ENCODE assay signal across 18 cellular contexts in the genomic region with DNA sequence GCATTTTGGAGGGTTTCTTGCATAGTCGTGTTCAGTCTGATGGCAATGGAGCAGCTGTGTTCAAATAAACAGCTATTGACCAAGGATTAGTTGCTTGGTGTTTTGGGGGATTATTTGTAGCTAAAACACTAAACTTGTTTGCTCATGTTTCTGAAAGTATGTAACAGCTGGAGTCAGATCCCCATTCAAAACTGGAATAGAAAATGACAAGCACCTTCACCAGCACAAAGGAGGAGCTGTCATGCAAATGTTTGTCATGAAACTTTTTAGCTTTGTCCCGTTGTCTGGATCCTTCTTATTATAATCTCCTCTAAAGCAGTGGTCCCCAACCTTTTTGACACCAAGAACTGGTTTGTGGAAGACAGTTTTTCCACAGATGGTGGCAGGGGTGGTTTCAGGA.
DNase-seq lines count a peak whose midpoint lies in the region; ATAC-seq lines count a peak whose summit lies in the region.
"Had no signal": no experiment of that assay in that cellular context is flagged by ENCODE, and none has a peak within 500 bp of the region (broad histone marks: within the 10 kb centered on the region; RNA-seq: fewer than 3 reads in every experiment).

No MANE protein-coding gene starts in this region.

- DNase-seq in midbrain (lab: John Stamatoyannopoulos, UW): no peak
- DNase-seq in activated CD4-positive, alpha-beta memory T cell treated with anti-CD3 and anti-CD28 coated beads for 36 hours: no peak
- DNase-seq in foreskin melanocyte: no peak
- no peak for DNase-seq in stimulated activated naive CD4-positive, alpha-beta T cell treated with Interleukin-2 at 50 U/mL for 16 hours (lab: John Stamatoyannopoulos, UW)
- DNase-seq: CD4-positive, alpha-beta T cell; NCI-H1092; NCI-H1417 treated with DMSO at 0.1 percent for 48 hours; NCI-H1694 treated with DMSO at 0.1 percent for 48 hours; NCI-H2081; NCI-H2227 treated with DMSO at 0.1 percent for 48 hours; NCI-H69; Peyer's patch; SHP77 treated with DMSO at 0.1 percent for 48 hours; SW 1271 had no signal

- POLR2A ChIA-PET in activated CD4-positive, alpha-beta memory T cell treated with anti-CD3 and anti-CD28 coated beads for 36 hours (lab: Charles Lee): no interaction called here

- no peaks in the 10 kb centered on the region for H3K36me3 Mint-ChIP-seq in activated CD4-positive, alpha-beta memory T cell treated with anti-CD3 and anti-CD28 coated beads for 36 hours

- CTCF ChIA-PET in activated CD4-positive, alpha-beta memory T cell treated with anti-CD3 and anti-CD28 coated beads for 36 hours (lab: Charles Lee): interaction anchor here (1.0 kb wide), 1 partner anchor 327 kb away, joined by 9 read pairs; no protein-coding TSS in a partner anchor

- H3K4me1 Mint-ChIP-seq in activated CD4-positive, alpha-beta memory T cell treated with anti-CD3 and anti-CD28 coated beads for 36 hours (ENCODE audit: low read depth): peaks cover 31% of the 10 kb centered on the region

- no peaks in the 10 kb centered on the region for H3K27me3 Mint-ChIP-seq in activated CD4-positive, alpha-beta memory T cell treated with anti-CD3 and anti-CD28 coated beads for 36 hours
- H3K27me3 Mint-ChIP-seq: CD4-positive, alpha-beta T cell had no signal

- no peaks in the 10 kb centered on the region for H3K9me3 Mint-ChIP-seq in activated CD4-positive, alpha-beta memory T cell treated with anti-CD3 and anti-CD28 coated beads for 36 hours

- H3K4me3 Mint-ChIP-seq in activated CD4-positive, alpha-beta memory T cell treated with anti-CD3 and anti-CD28 coated beads for 36 hours: no peak overlapping the region
- H3K4me3 Mint-ChIP-seq: CD4-positive, alpha-beta T cell; T-helper 1 cell treated with Interleukin-12 subunit alpha and Interleukin-12 subunit beta and Interleukin-4 antibody, amounts not matched to agents 30 μg/mL and 1 μg/mL, for 36 hours had no signal

- H3K27ac Mint-ChIP-seq in activated CD4-positive, alpha-beta memory T cell treated with anti-CD3 and anti-CD28 coated beads for 36 hours: no peak overlapping the region
- H3K27ac Mint-ChIP-seq: CD4-positive, alpha-beta T cell; T-helper 1 cell treated with Interleukin-12 subunit alpha and Interleukin-12 subunit beta and Interleukin-4 antibody, amounts not matched to agents 30 μg/mL and 1 μg/mL, for 36 hours had no signal

- intact Hi-C loops in activated CD4-positive, alpha-beta memory T cell treated with anti-CD3 and anti-CD28 coated beads for 36 hours (cut with micrococcal nuclease): no loop called here

- ATAC-seq in GM18502 (IDR thresholded peaks at IDR 0.05; ENCODE audit: poor library complexity, unreplicated experiment): peak; percentile 47
- ATAC-seq in GM21529 (IDR thresholded peaks at IDR 0.05; ENCODE audit: unreplicated experiment): peak; percentile 46
- ATAC-seq in HG03280 (IDR thresholded peaks at IDR 0.05; ENCODE audit: unreplicated experiment): peak; percentile 51
